ENCODE assay signal across 15 cellular contexts in genomic region chr7:107931740-107932515, GRCh38. TPM values are rescaled to one million over a fixed set of nuclear protein-coding genes. Genes with fewer than 3 reads are reported as not detected.
DNase-seq lines count a peak whose midpoint lies in the region; ATAC-seq and TF ChIP-seq lines count a peak whose summit lies in the region.
"Had no signal": no experiment of that assay in that cellular context is flagged by ENCODE, and none has a peak within 500 bp of the region (broad histone marks: within the 10 kb centered on the region; RNA-seq: fewer than 3 reads in every experiment).

No MANE protein-coding gene starts in this region.

- no peaks in the 10 kb centered on the region for H3K4me1 ChIP-seq in HEK293 (ENCODE audit: control insufficient read depth, insufficient read depth, low read length)
- peaks cover 11 to 16% of the 10 kb centered on the region in 2 donors for H3K4me1 ChIP-seq in neuronal stem cell (ENCODE audit: control insufficient read depth in 2 of 2, insufficient read depth in 1 of 2, low read depth in 1 of 2, low read length in 2 of 2)

- CTCF ChIA-PET in HEK293 (lab: Yijun Ruan, JAX) (interaction anchor here (0.6 to 0.9 kb wide), 3 partner anchors 133 to 548 kb away, joined by 3 read pairs; no protein-coding TSS in a partner anchor), WTC11 (lab: Charles Lee) (interaction anchor here (1.4 to 1.9 kb wide), 2 partner anchors 52 to 214 kb away, joined by 4 to 5 read pairs; no protein-coding TSS in a partner anchor)

- H4K91ac ChIP-seq in neuronal stem cell (ENCODE audit: low read depth, low read length, poor library complexity), result no peak overlapping the region

- no peak overlapping the region for H2BK15ac ChIP-seq in neuronal stem cell (ENCODE audit: low read length)

- H4K8ac ChIP-seq in neuronal stem cell (ENCODE audit: low read depth, low read length), result peak overlapping the region; percentile 52

- H3K4me3 ChIP-seq in HEK293 (ENCODE audit: low read depth, low read length) (no peak overlapping the region), neuronal stem cell (ENCODE audit: low read length in 2 of 2) (no peak overlapping the region)

- no peaks in the 10 kb centered on the region for H3K9me3 Mint-ChIP-seq in WTC11
- H3K9me3 Mint-ChIP-seq in activated T-helper 1 cell treated with anti-CD3 and anti-CD28 coated beads, Interleukin-12 subunit alpha, Interleukin-12 subunit beta, Interleukin-2, Interleukin-4 antibody, amounts not matched to agents 30 ng/mL and 10 ng/mL and 1 ng/mL, durations not matched to agents 14 hours and 24 hours and 36 hours, result no peaks in the 10 kb centered on the region
- H3K9me3 Mint-ChIP-seq: activated CD4-positive, alpha-beta memory T cell treated with anti-CD3 and anti-CD28 coated beads, Interleukin-2, amount 10 ng/mL, durations not matched to agents 7 days and 5 days; activated T-helper 2 cell treated with anti-CD3 and anti-CD28 coated beads, Interferon-gamma antibody, Interleukin-2, Interleukin-4, amounts not matched to agents 10 μg/mL and 5 μg/mL and 100 μg/mL, durations not matched to agents 14 hours and 24 hours and 36 hours; naive thymus-derived CD4-positive, alpha-beta T cell had no signal

- H3K27ac ChIP-seq in HEK293 (ENCODE audit: extremely low read depth, low read depth, low read length) (no peak overlapping the region), neuronal stem cell (replicated peaks; ENCODE audit: low read length) (peak overlapping the region; percentile 40)

- H3K4ac ChIP-seq in neuronal stem cell (ENCODE audit: low read length), result no peak overlapping the region

- peaks cover 55% of the 10 kb centered on the region for H3K4me1 Mint-ChIP-seq in WTC11
- peaks cover 9% of the 10 kb centered on the region for H3K4me1 Mint-ChIP-seq in activated T-helper 1 cell treated with anti-CD3 and anti-CD28 coated beads, Interleukin-12 subunit alpha, Interleukin-12 subunit beta, Interleukin-2, Interleukin-4 antibody, amounts not matched to agents 30 ng/mL and 10 ng/mL and 1 ng/mL, durations not matched to agents 14 hours and 24 hours and 36 hours (ENCODE audit: low read depth)
- H3K4me1 Mint-ChIP-seq: activated CD4-positive, alpha-beta memory T cell treated with anti-CD3 and anti-CD28 coated beads, Interleukin-2, amount 10 ng/mL, durations not matched to agents 7 days and 5 days had no signal

- no peak overlapping the region for H2AK5ac ChIP-seq in neuronal stem cell (ENCODE audit: low read depth, low read length)

- no peak overlapping the region for H3K23ac ChIP-seq in neuronal stem cell (ENCODE audit: low read depth, low read length, poor library complexity)

- no peak for TF ChIP-seq CTCF in HEK293 (tag by site-specific recombination; IDR thresholded peaks at IDR 0.05)
- no peak for TF ChIP-seq CTCF in WTC11 (IDR thresholded peaks at IDR 0.05)

- intact Hi-C loops in left cardiac atrium (cut with DNase I), result no loop called here
- intact Hi-C loops in activated T-helper 1 cell treated with anti-CD3 and anti-CD28 coated beads, Interleukin-12 subunit alpha, Interleukin-12 subunit beta, Interleukin-2, Interleukin-4 antibody, amounts not matched to agents 30 ng/mL and 10 ng/mL and 1 ng/mL, durations not matched to agents 14 hours and 24 hours and 36 hours (cut with micrococcal nuclease), result no loop called here

- H3K27me3 Mint-ChIP-seq in WTC11 (ENCODE audit: low read depth), result peaks cover 15% of the 10 kb centered on the region
- H3K27me3 Mint-ChIP-seq in activated T-helper 1 cell treated with anti-CD3 and anti-CD28 coated beads, Interleukin-12 subunit alpha, Interleukin-12 subunit beta, Interleukin-2, Interleukin-4 antibody, amounts not matched to agents 30 ng/mL and 10 ng/mL and 1 ng/mL, durations not matched to agents 14 hours and 24 hours and 36 hours (ENCODE audit: insufficient read depth), result no peaks in the 10 kb centered on the region
- H3K27me3 Mint-ChIP-seq: activated CD4-positive, alpha-beta memory T cell treated with anti-CD3 and anti-CD28 coated beads, Interleukin-2, amount 10 ng/mL, durations not matched to agents 7 days and 5 days; naive thymus-derived CD4-positive, alpha-beta T cell had no signal

- no peak overlapping the region for H3K14ac ChIP-seq in neuronal stem cell (ENCODE audit: low read length)

- peak overlapping the region; percentile 23 for H3K4me2 ChIP-seq in neuronal stem cell (ENCODE audit: insufficient read depth, low read length, poor library complexity, severe bottlenecking)

- H2BK12ac ChIP-seq in neuronal stem cell (ENCODE audit: low read length), result no peak overlapping the region

- no peak overlapping the region for H3K9ac ChIP-seq in neuronal stem cell (ENCODE audit: low read depth, low read length, poor library complexity)

- H2AFZ ChIP-seq in neuronal stem cell (ENCODE audit: low read length), result no peak overlapping the region

- no CpG with 5 or more reads among the region's 5 CpGs for WGBS in neuronal stem cell (ENCODE audit: extremely low coverage in 2 of 2, insufficient read length in 2 of 2, insufficient replicate concordance in 1 of 2), 2 donors

- DNase-seq in WTC11 (ENCODE audit: low spot score) (no peak), left cardiac atrium (peak; percentile 52), neuronal stem cell (ENCODE audit: low spot score) (no peak), A172 (ENCODE audit: low spot score) (no peak), LoVo (ENCODE audit: low spot score) (no peak)
- DNase-seq in activated T-helper 1 cell treated with anti-CD3 and anti-CD28 coated beads, Interleukin-12 subunit alpha, Interleukin-12 subunit beta, Interleukin-2, Interleukin-4 antibody, amounts not matched to agents 30 ng/mL and 10 ng/mL and 1 ng/mL, durations not matched to agents 14 hours and 24 hours and 36 hours (ENCODE audit: low spot score), result no peak
- DNase-seq: activated CD4-positive, alpha-beta memory T cell treated with anti-CD3 and anti-CD28 coated beads, Interleukin-2, amount 10 ng/mL, durations not matched to agents 7 days and 5 days; amygdala; head of caudate nucleus; naive thymus-derived CD4-positive, alpha-beta T cell; NCI-H1694; NCI-H510A had no signal

- H3K9me3 ChIP-seq in HEK293 (ENCODE audit: control insufficient read depth, insufficient read depth, low read depth, low read length) (no peaks in the 10 kb centered on the region), neuronal stem cell (replicated peaks in 1 of 2; ENCODE audit: control insufficient read depth in 2 of 2, insufficient read depth in 1 of 2, low read depth in 1 of 2, low read length in 2 of 2) (no peaks in the 10 kb centered on the region)

- peaks cover 32 to 68% of the 10 kb centered on the region in 2 experiments for H3K36me3 ChIP-seq in HEK293 (ENCODE audit: control insufficient read depth in 2 of 2, insufficient read depth in 1 of 2, low read length in 2 of 2)
- H3K36me3 ChIP-seq in neuronal stem cell (replicated peaks in 1 of 2; ENCODE audit: control insufficient read depth in 2 of 2, insufficient read depth in 2 of 2, low read length in 2 of 2), result peaks cover 10 to 92% of the 10 kb centered on the region in 2 donors

- H3K36me3 Mint-ChIP-seq in WTC11, result peaks cover 46% of the 10 kb centered on the region
- H3K36me3 Mint-ChIP-seq in activated T-helper 1 cell treated with anti-CD3 and anti-CD28 coated beads, Interleukin-12 subunit alpha, Interleukin-12 subunit beta, Interleukin-2, Interleukin-4 antibody, amounts not matched to agents 30 ng/mL and 10 ng/mL and 1 ng/mL, durations not matched to agents 14 hours and 24 hours and 36 hours (ENCODE audit: low read depth), result peaks cover 36% of the 10 kb centered on the region

- H2BK120ac ChIP-seq in neuronal stem cell (ENCODE audit: low read depth, low read length), result no peak overlapping the region

- no peak overlapping the region for H2BK5ac ChIP-seq in neuronal stem cell (ENCODE audit: low read length)

- H3K27me3 ChIP-seq in neuronal stem cell (ENCODE audit: control insufficient read depth in 3 of 3, insufficient read depth in 3 of 3, low read depth in 1 of 3, low read length in 3 of 3), result no peaks in the 10 kb centered on the region

- ATAC-seq in WTC11, result no peak; the same call in 1 of the 2 replicates
- ATAC-seq in left cardiac atrium, result peak; percentile 36 to 50
- ATAC-seq in GM21528 (IDR thresholded peaks at IDR 0.05; ENCODE audit: low FRiP score, unreplicated experiment), result no peak
- ATAC-seq: naive thymus-derived CD4-positive, alpha-beta T cell had no signal

- peak overlapping the region; percentile 48 for H3K4me3 Mint-ChIP-seq in WTC11
- H3K4me3 Mint-ChIP-seq in activated T-helper 1 cell treated with anti-CD3 and anti-CD28 coated beads, Interleukin-12 subunit alpha, Interleukin-12 subunit beta, Interleukin-2, Interleukin-4 antibody, amounts not matched to agents 30 ng/mL and 10 ng/mL and 1 ng/mL, durations not matched to agents 14 hours and 24 hours and 36 hours, result no peak overlapping the region
- H3K4me3 Mint-ChIP-seq: activated CD4-positive, alpha-beta memory T cell treated with anti-CD3 and anti-CD28 coated beads, Interleukin-2, amount 10 ng/mL, durations not matched to agents 7 days and 5 days; naive thymus-derived CD4-positive, alpha-beta T cell had no signal

- peak overlapping the region; percentile 42 for H3K18ac ChIP-seq in neuronal stem cell (ENCODE audit: low read length)

- peak overlapping the region; percentile 97 for H3K27ac Mint-ChIP-seq in WTC11
- H3K27ac Mint-ChIP-seq in activated T-helper 1 cell treated with anti-CD3 and anti-CD28 coated beads, Interleukin-12 subunit alpha, Interleukin-12 subunit beta, Interleukin-2, Interleukin-4 antibody, amounts not matched to agents 30 ng/mL and 10 ng/mL and 1 ng/mL, durations not matched to agents 14 hours and 24 hours and 36 hours, result no peak overlapping the region
- H3K27ac Mint-ChIP-seq: activated CD4-positive, alpha-beta memory T cell treated with anti-CD3 and anti-CD28 coated beads, Interleukin-2, amount 10 ng/mL, durations not matched to agents 7 days and 5 days; activated T-helper 2 cell treated with anti-CD3 and anti-CD28 coated beads, Interferon-gamma antibody, Interleukin-2, Interleukin-4, amounts not matched to agents 10 μg/mL and 5 μg/mL and 100 μg/mL, durations not matched to agents 14 hours and 24 hours and 36 hours had no signal

- POLR2A ChIA-PET in HEK293 (lab: Yijun Ruan, JAX), result no interaction called here
- POLR2A ChIA-PET in WTC11 (lab: Charles Lee), result no interaction called here

- no peaks in the 10 kb centered on the region for H3K79me1 ChIP-seq in neuronal stem cell (ENCODE audit: low read depth, low read length)

TF ChIP-seq in HEK293, 187 proteins besides CTCF, POLR2A, EP300 and RAD21 (continues in another document):
- no peak for TF ChIP-seq REPIN1 (tag by site-specific recombination; IDR thresholded peaks at IDR 0.05; ENCODE audit: low read depth)

TF ChIP-seq in WTC11, 78 proteins besides CTCF, POLR2A, EP300 and RAD21 (continues in another document):
- TF ChIP-seq CREB1 (CRISPR knock-in tag; IDR thresholded peaks at IDR 0.05), result no peak

RNA-seq across cellular contexts. Expression of gene DLD, which starts 40.9 kb away (rescaled TPM):
- 72.1 to 79.9 TPM (median 75.6 TPM) in 3 replicates for total RNA-seq in WTC11 (2021)
- total RNA-seq in left cardiac atrium, result 100 to 1,000 TPM; 159 to 179 TPM
- polyA plus RNA-seq in neuronal stem cell (2013, experiment 1 of 2), result 92.1 TPM
- 90.9 TPM for polyA plus RNA-seq in neuronal stem cell (2013, experiment 2 of 2)
- 128 and 363 TPM in 2 replicates for total RNA-seq in A172 (2014; rRNA removed; shearing (Covaris generic))
- 98.6 and 114 TPM in 2 replicates for total RNA-seq in activated T-helper 1 cell treated with anti-CD3 and anti-CD28 coated beads, Interleukin-12 subunit alpha, Interleukin-12 subunit beta, Interleukin-2, Interleukin-4 antibody, amounts not matched to agents 30 ng/mL and 10 ng/mL and 1 ng/mL, durations not matched to agents 14 hours and 24 hours and 36 hours

Comparison
In these comparisons a context has a peak if more than half of its experiments do, and no peak if none do; other contexts are left out.
1. ATAC-seq: peak in left cardiac atrium (2 of 2); none in WTC11 (single experiment) and GM21528 (single experiment).